ENCODE assay signal across 13 cellular contexts in the genomic region with DNA sequence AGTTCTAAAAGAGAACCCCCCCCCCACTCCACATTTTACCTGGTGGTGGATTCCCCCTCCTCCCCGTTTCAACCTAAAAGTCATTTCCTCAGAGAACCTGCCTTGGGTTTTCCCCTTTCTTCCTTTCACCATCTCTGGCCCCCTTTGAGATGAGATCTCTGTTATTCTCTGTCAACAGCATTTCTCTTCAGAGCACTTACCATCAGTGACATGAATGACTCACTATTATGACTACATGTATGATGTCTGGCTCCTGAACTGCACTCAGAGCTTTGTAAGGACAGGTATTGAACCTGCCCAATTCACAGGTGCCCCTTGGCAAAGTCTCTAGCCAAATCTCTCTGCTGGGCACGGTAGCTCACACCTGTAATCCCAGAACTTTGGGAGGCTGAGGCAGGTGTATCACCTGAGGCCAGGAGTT.
DNase-seq lines count a peak whose midpoint lies in the region; ATAC-seq lines count a peak whose summit lies in the region.
"Had no signal": no experiment of that assay in that cellular context is flagged by ENCODE, and none has a peak within 500 bp of the region (broad histone marks: within the 10 kb centered on the region; RNA-seq: fewer than 3 reads in every experiment).

No MANE protein-coding gene starts in this region.

- CTCF ChIA-PET in activated naive CD4-positive, alpha-beta T cell treated with anti-CD3 and anti-CD28 coated beads for 36 hours (lab: Charles Lee): interaction anchor here (0.6 to 0.7 kb wide), 2 partner anchors 31 to 104 kb away, joined by 3 read pairs; no protein-coding TSS in a partner anchor

- intact Hi-C loops in activated naive CD4-positive, alpha-beta T cell treated with anti-CD3 and anti-CD28 coated beads for 36 hours (cut with micrococcal nuclease): loop anchor here (1.0 to 5.0 kb wide), 14 partner anchors 61 to 908 kb away; no protein-coding TSS in a partner anchor

- H3K27ac Mint-ChIP-seq in activated naive CD4-positive, alpha-beta T cell treated with anti-CD3 and anti-CD28 coated beads for 36 hours: peak overlapping the region; percentile 99
- H3K27ac Mint-ChIP-seq: HFFc6 had no signal

- peak; percentile 78 for DNase-seq in activated naive CD4-positive, alpha-beta T cell treated with anti-CD3 and anti-CD28 coated beads for 36 hours
- peak; percentile 36 for DNase-seq in stimulated activated CD4-positive, alpha-beta T cell treated with anti-CD3 and anti-CD28 coated beads, Interleukin-1b, Interleukin-23, amount 100 ng/mL, for 48 hours
- DNase-seq in NCI-H748 (lab: John Stamatoyannopoulos, UW; ENCODE audit: unreplicated experiment) (no peak), NCI-H1105 (lab: John Stamatoyannopoulos, UW) (no peak), substantia nigra (lab: John Stamatoyannopoulos, UW) (no peak)
- no peak for DNase-seq in NK-92 treated with Interleukin-12 subunit alpha and Interleukin-12 subunit beta, amount 100 ng/mL, for 24 hours (lab: John Stamatoyannopoulos, UW)
- DNase-seq: Calu3, HFFc6, NCI-H1930, occipital lobe, WERI-Rb-1 had no signal

- no peaks in the 10 kb centered on the region for H3K27me3 Mint-ChIP-seq in activated naive CD4-positive, alpha-beta T cell treated with anti-CD3 and anti-CD28 coated beads for 36 hours (ENCODE audit: low read depth)

- no peak overlapping the region for H3K27ac ChIP-seq in substantia nigra (ENCODE audit: low read depth, low read length, poor library complexity, severe bottlenecking)
- H3K27ac ChIP-seq: WERI-Rb-1 had no signal

- ATAC-seq in GM18502 (IDR thresholded peaks at IDR 0.05; ENCODE audit: poor library complexity, unreplicated experiment) (peak; percentile 49), HG02938 (IDR thresholded peaks at IDR 0.05; ENCODE audit: unreplicated experiment) (peak; percentile 61)

- H3K36me3 Mint-ChIP-seq in activated naive CD4-positive, alpha-beta T cell treated with anti-CD3 and anti-CD28 coated beads for 36 hours (ENCODE audit: low read depth): no peaks in the 10 kb centered on the region

- H3K4me3 Mint-ChIP-seq in activated naive CD4-positive, alpha-beta T cell treated with anti-CD3 and anti-CD28 coated beads for 36 hours: no peak overlapping the region
- H3K4me3 Mint-ChIP-seq: HFFc6 had no signal

- H3K9me3 Mint-ChIP-seq in activated naive CD4-positive, alpha-beta T cell treated with anti-CD3 and anti-CD28 coated beads for 36 hours: no peaks in the 10 kb centered on the region
- H3K9me3 Mint-ChIP-seq: HFFc6 had no signal

- peaks cover 25% of the 10 kb centered on the region for H3K4me1 Mint-ChIP-seq in activated naive CD4-positive, alpha-beta T cell treated with anti-CD3 and anti-CD28 coated beads for 36 hours (ENCODE audit: low read depth)

Comparison
In these comparisons a context has a peak if more than half of its experiments do, and no peak if none do; other contexts are left out.
1. DNase-seq: peak in activated naive CD4-positive, alpha-beta T cell treated with anti-CD3 and anti-CD28 coated beads for 36 hours (single experiment) and stimulated activated CD4-positive, alpha-beta T cell treated with anti-CD3 and anti-CD28 coated beads, Interleukin-1b, Interleukin-23, amount 100 ng/mL, for 48 hours (single experiment); none in NCI-H748 (single experiment), NCI-H1105 (single experiment), NK-92 treated with Interleukin-12 subunit alpha and Interleukin-12 subunit beta, amount 100 ng/mL, for 24 hours (single experiment) and substantia nigra (0 of 49).